In genomic region chrX:54808109-54808604, GRCh38 we compare ENCODE assay signal across 8 cellular contexts. TPM values are rescaled to one million over a fixed set of nuclear protein-coding genes. Genes with fewer than 3 reads are reported as not detected.
DNase-seq lines count a peak whose midpoint lies in the region; ATAC-seq lines count a peak whose summit lies in the region.

No MANE protein-coding gene starts in this region.

- peaks cover 0 to 3% of the 10 kb centered on the region in 2 donors for H3K9me3 ChIP-seq in esophagus (ENCODE audit: control insufficient read depth in 2 of 2, insufficient read depth in 1 of 2, low read depth in 1 of 2, low read length in 1 of 2)

- H3K4me3 ChIP-seq in esophagus (ENCODE audit: low read depth in 1 of 2, low read length in 2 of 2): peak overlapping the region; percentile 63 to 64

- H3K27ac ChIP-seq in esophagus (ENCODE audit: low read depth in 2 of 2, low read length in 1 of 2): peak overlapping the region; percentile 82 to 83

- peaks cover 0 to 6% of the 10 kb centered on the region in 2 donors for H3K4me1 ChIP-seq in esophagus (ENCODE audit: control insufficient read depth in 2 of 2, insufficient read depth in 2 of 2, low read length in 1 of 2)

- peaks cover 0 to 3% of the 10 kb centered on the region in 2 donors for H3K27me3 ChIP-seq in esophagus (ENCODE audit: control insufficient read depth in 1 of 2, insufficient read depth in 2 of 2, low read length in 2 of 2)

- peaks cover 0 to 5% of the 10 kb centered on the region in 2 donors for H3K36me3 ChIP-seq in esophagus (ENCODE audit: control insufficient read depth in 2 of 2, insufficient read depth in 2 of 2, low read length in 1 of 2)

- ATAC-seq in HG02759 (IDR thresholded peaks at IDR 0.05; ENCODE audit: unreplicated experiment): peak; percentile 31

- DNase-seq in NCI-H2107 (lab: John Stamatoyannopoulos, UW): peak; percentile 20
- DNase-seq in NCI-H2107 treated with DMSO at 0.1 percent for 48 hours (lab: John Stamatoyannopoulos, UW; ENCODE audit: unreplicated experiment): no peak
- DNase-seq in NCI-H2171 (lab: John Stamatoyannopoulos, UW): peak; percentile 53
- DNase-seq in activated T-cell treated with anti-CD3 and anti-CD28 coated beads for 24 hours (ENCODE audit: low read depth): peak; percentile 11
- DNase-seq in myocyte (ENCODE audit: low read depth): peak; percentile 76
- DNase-seq in superior temporal gyrus (ENCODE audit: extremely low spot score): peak; percentile 65

- WGBS in esophagus, 2 donors: 0 to 36% methylated on average over 21 to 23 of the region's 23 CpGs

RNA-seq across cellular contexts. Expression of gene MAGED2, which starts 0.6 kb away (rescaled TPM):
- polyA plus RNA-seq in esophagus: 10 to 100 TPM; 36.2 to 52.5 TPM
- 551 and 630 TPM in 2 replicates for total RNA-seq in myocyte
- 375 TPM for polyA plus RNA-seq in myocyte (2012)

RNA-seq across cellular contexts. Expression of gene ITIH6, which starts 10.1 kb away (rescaled TPM):
- polyA plus RNA-seq in esophagus: not detected
- total RNA-seq in myocyte: not detected in 2 replicates
- not detected for polyA plus RNA-seq in myocyte (2012)
